8 cellular contexts compared by ENCODE assay signal in the genomic region with DNA sequence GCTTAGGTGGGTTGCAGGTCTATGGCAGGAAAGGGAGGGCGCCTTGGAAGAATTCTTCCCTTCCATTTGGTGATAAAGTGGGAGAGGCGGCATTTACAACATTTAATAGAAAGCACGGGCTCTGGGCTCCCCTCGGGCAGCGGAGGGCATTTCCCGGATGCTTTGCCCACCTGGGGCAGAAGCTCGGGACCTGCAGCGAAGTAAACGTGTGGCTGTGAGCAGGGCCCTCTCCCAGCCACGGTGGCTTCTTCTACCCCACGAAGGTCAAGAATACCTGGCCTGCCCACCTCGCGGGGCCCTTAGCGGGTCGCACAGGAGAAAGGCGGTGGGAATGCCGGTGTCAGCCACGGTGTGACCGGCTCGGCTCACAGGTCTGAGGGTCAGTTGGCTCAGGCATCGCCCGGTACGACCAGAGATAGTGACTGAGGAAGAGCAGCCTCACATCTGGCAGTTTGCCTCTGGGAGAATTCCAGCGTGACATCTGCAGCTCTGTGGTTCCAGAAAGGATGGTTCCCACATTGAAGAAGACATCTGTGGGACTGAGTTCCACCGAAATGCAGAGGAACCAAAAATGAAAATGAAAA. TPM values are rescaled to one million over a fixed set of nuclear protein-coding genes. Genes with fewer than 3 reads are reported as not detected.
A peak's percentile ranks its signal among the peaks of the same experiment; 100 is the strongest.
DNase-seq lines count a peak whose midpoint lies in the region; ATAC-seq and TF ChIP-seq lines count a peak whose summit lies in the region.

No MANE protein-coding gene starts in this region.

- intact Hi-C loops in Right ventricle myocardium superior (cut with DNase I) (no loop called here), posterior cingulate gyrus (cut with DNase I) (no loop called here)

- peaks cover 82% of the 10 kb centered on the region for H3K4me1 Mint-ChIP-seq in HFFc6 (ENCODE audit: low read depth)
- H3K4me1 Mint-ChIP-seq in activated CD8-positive, alpha-beta memory T cell treated with anti-CD3 and anti-CD28 coated beads, Interleukin-2, amount 10 ng/mL, durations not matched to agents 7 days and 5 days, result peaks cover 14% of the 10 kb centered on the region

- peaks cover 8% of the 10 kb centered on the region for H3K9me3 Mint-ChIP-seq in HFFc6
- no peaks in the 10 kb centered on the region for H3K9me3 Mint-ChIP-seq in activated CD8-positive, alpha-beta memory T cell treated with anti-CD3 and anti-CD28 coated beads, Interleukin-2, amount 10 ng/mL, durations not matched to agents 7 days and 5 days (ENCODE audit: low read depth)

- peaks cover 4% of the 10 kb centered on the region; the same call in 1 of the 2 replicates for H3K27me3 Mint-ChIP-seq in HFFc6 (ENCODE audit: insufficient read depth)
- H3K27me3 Mint-ChIP-seq in activated CD8-positive, alpha-beta memory T cell treated with anti-CD3 and anti-CD28 coated beads, Interleukin-2, amount 10 ng/mL, durations not matched to agents 7 days and 5 days, result peaks cover 78% of the 10 kb centered on the region

- ATAC-seq in activated CD8-positive, alpha-beta memory T cell treated with anti-CD3 and anti-CD28 coated beads, Interleukin-2, amount 10 ng/mL, durations not matched to agents 7 days and 5 days, result peak; percentile 29
- peak; percentile 47 for ATAC-seq in Right ventricle myocardium superior (ENCODE audit: poor library complexity)

- H3K4me3 Mint-ChIP-seq in HFFc6, result peak overlapping the region; percentile 94
- peak overlapping the region; percentile 73 for H3K4me3 Mint-ChIP-seq in activated CD8-positive, alpha-beta memory T cell treated with anti-CD3 and anti-CD28 coated beads, Interleukin-2, amount 10 ng/mL, durations not matched to agents 7 days and 5 days

- H3K27ac Mint-ChIP-seq in HFFc6, result peak overlapping the region; percentile 97
- no peak overlapping the region for H3K27ac Mint-ChIP-seq in activated CD8-positive, alpha-beta memory T cell treated with anti-CD3 and anti-CD28 coated beads, Interleukin-2, amount 10 ng/mL, durations not matched to agents 7 days and 5 days

- DNase-seq in GM03348 (ENCODE audit: low spot score) (peak; percentile 63), HFFc6 (no peak), Right ventricle myocardium superior (peak; percentile 68), posterior cingulate gyrus (peak in 6 of 10 donors; percentile 21 to 88 (median 28)), NCI-H1436 treated with DMSO at 0.1 percent for 48 hours (lab: John Stamatoyannopoulos, UW) (no peak), NK-92 (lab: John Stamatoyannopoulos, UW; ENCODE audit: unreplicated experiment) (no peak), DMS79 (lab: John Stamatoyannopoulos, UW) (no peak)
- DNase-seq in activated CD8-positive, alpha-beta memory T cell treated with anti-CD3 and anti-CD28 coated beads, Interleukin-2, amount 10 ng/mL, durations not matched to agents 7 days and 5 days, result no peak

- CTCF ChIA-PET in activated CD8-positive, alpha-beta memory T cell treated with anti-CD3 and anti-CD28 coated beads, Interleukin-2, amount 10 ng/mL, durations not matched to agents 7 days and 5 days (lab: Charles Lee), result interaction anchor here (0.9 kb wide), 2 partner anchors 25 to 265 kb away, joined by 3 to 4 read pairs; no protein-coding TSS in a partner anchor

- H3K36me3 Mint-ChIP-seq in HFFc6 (ENCODE audit: low read depth), result peaks cover 35% of the 10 kb centered on the region
- no peaks in the 10 kb centered on the region for H3K36me3 Mint-ChIP-seq in activated CD8-positive, alpha-beta memory T cell treated with anti-CD3 and anti-CD28 coated beads, Interleukin-2, amount 10 ng/mL, durations not matched to agents 7 days and 5 days

- no peak for TF ChIP-seq CTCF in HFFc6 (IDR thresholded peaks at IDR 0.05)

RNA-seq across cellular contexts. Expression of a gene that starts 0.6 kb away (rescaled TPM):
- 100 to 1,000 TPM; 150 to 457 (median 176) TPM for total RNA-seq in HFFc6 (2021; fragmentation: NEBNext Ultra II Directional; extraction: Animal tissue kit (Norgen Biotek cat#: 25700))
- under 1 TPM in 1 of 2 experiments, not detected in 1; 0.23 TPM for total RNA-seq in activated CD8-positive, alpha-beta memory T cell treated with anti-CD3 and anti-CD28 coated beads, Interleukin-2, amount 10 ng/mL, durations not matched to agents 7 days and 5 days
- total RNA-seq in Right ventricle myocardium superior, result 21.5 TPM

Comparison
In these comparisons a context has a peak if more than half of its experiments do, and no peak if none do; other contexts are left out.
1. DNase-seq: peak in GM03348 (single experiment), Right ventricle myocardium superior (single experiment) and posterior cingulate gyrus (6 of 10); none in HFFc6 (single experiment), activated CD8-positive, alpha-beta memory T cell treated with anti-CD3 and anti-CD28 coated beads, Interleukin-2, amount 10 ng/mL, durations not matched to agents 7 days and 5 days (single experiment), NCI-H1436 treated with DMSO at 0.1 percent for 48 hours (single experiment), NK-92 (single experiment) and DMS79 (single experiment).
2. RNA of a gene that starts 0.6 kb away (total RNA-seq): 150 to 457 TPM in HFFc6 and 21.5 TPM in Right ventricle myocardium superior (single experiment); 0.23 TPM in activated CD8-positive, alpha-beta memory T cell treated with anti-CD3 and anti-CD28 coated beads, Interleukin-2, amount 10 ng/mL, durations not matched to agents 7 days and 5 days; every median in the first group is over 10 times any median in the second.